ENCODE assay signal across 25 cellular contexts in the genomic region with DNA sequence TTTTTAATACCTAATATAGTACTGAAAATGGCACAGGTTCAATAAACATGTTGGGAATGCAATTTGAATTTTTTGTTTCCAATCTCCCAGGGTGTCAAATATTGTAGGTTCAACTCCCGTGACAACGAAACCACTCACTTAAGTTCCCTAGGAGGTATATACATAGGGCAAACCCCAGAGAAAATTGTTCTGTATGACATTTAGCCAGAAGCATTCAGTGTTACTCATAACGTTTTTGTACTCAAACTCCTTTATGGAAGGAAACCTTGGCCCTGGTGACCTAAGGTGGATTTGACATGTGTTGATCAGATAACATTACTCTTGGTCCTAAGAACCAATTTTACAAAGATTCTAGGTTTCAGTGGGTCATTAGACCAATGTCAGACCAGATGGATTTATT.
"Had no signal": no experiment of that assay in that cellular context is flagged by ENCODE, and none has a peak within 500 bp of the region (broad histone marks: within the 10 kb centered on the region; RNA-seq: fewer than 3 reads in every experiment).

No MANE protein-coding gene starts in this region.

- H3K27ac ChIP-seq: ascending aorta, coronary artery, dorsolateral prefrontal cortex had no signal

- ATAC-seq: activated CD4-positive, alpha-beta T cell treated with anti-CD3 and anti-CD28 coated beads for 36 hours; activated CD8-positive, alpha-beta memory T cell treated with anti-CD3 and anti-CD28 coated beads, Interleukin-2, amount 10 ng/mL, durations not matched to agents 7 days and 5 days; activated CD8-positive, alpha-beta T cell treated with anti-CD3 and anti-CD28 coated beads, Interleukin-2, amount 10 ng/mL, durations not matched to agents 7 days and 5 days; activated naive CD4-positive, alpha-beta T cell treated with anti-CD3 and anti-CD28 coated beads, Interleukin-2, amount 50 U/mL, for 72 hours; activated T-cell treated with anti-CD3 and anti-CD28 coated beads, Interleukin-2, amount 50 U/mL, for 72 hours; esophagus mucosa had no signal

- H3K27me3 ChIP-seq: ascending aorta, dorsolateral prefrontal cortex had no signal

- H3K9me3 ChIP-seq: ascending aorta had no signal

- DNase-seq: activated CD4-positive, alpha-beta memory T cell treated with anti-CD3 and anti-CD28 coated beads for 36 hours; activated CD4-positive, alpha-beta T cell treated with anti-CD3 and anti-CD28 coated beads for 36 hours; activated CD4-positive, alpha-beta T cell treated with anti-CD3 and anti-CD28 coated beads, Interleukin-2, amount 10 ng/mL, durations not matched to agents 24 days and 14 days; activated CD4-positive, CD25-positive, alpha-beta regulatory T cell; activated CD4-positive, CD25-positive, alpha-beta regulatory T cell treated with anti-CD3 and anti-CD28 coated beads, Interleukin-2, amount 50 U/mL, for 72 hours; activated CD8-positive, alpha-beta memory T cell treated with anti-CD3 and anti-CD28 coated beads, Interleukin-2, amount 10 ng/mL, durations not matched to agents 7 days and 5 days; activated CD8-positive, alpha-beta memory T cell treated with anti-CD3 and anti-CD28 coated beads, Interleukin-2, amount 50 U/mL, for 4 hours; activated CD8-positive, alpha-beta T cell treated with anti-CD3 and anti-CD28 coated beads, Interleukin-2, amount 10 ng/mL, durations not matched to agents 7 days and 5 days; activated gamma-delta T cell; activated naive CD4-positive, alpha-beta T cell; activated naive CD4-positive, alpha-beta T cell treated with anti-CD3 and anti-CD28 coated beads, Interleukin-2, amount 10 ng/mL, durations not matched to agents 7 days and 5 days; activated naive CD8-positive, alpha-beta T cell treated with anti-CD3 and anti-CD28 coated beads, Interleukin-2, amount 10 ng/mL, durations not matched to agents 7 days and 5 days; activated T-cell treated with anti-CD3 and anti-CD28 coated beads, Interleukin-2, amount 50 U/mL, for 1 hour; activated T-cell treated with anti-CD3 and anti-CD28 coated beads, Interleukin-2, amount 50 U/mL, for 72 hours; dorsolateral prefrontal cortex; effector memory CD4-positive, alpha-beta T cell; endodermal cell; foreskin fibroblast; glutamatergic neuron; T-helper 2 cell had no signal

- H3K4me1 ChIP-seq: ascending aorta had no signal

- FAIRE-seq: bronchial epithelial cell had no signal

- H3K4me3 ChIP-seq: ascending aorta, coronary artery, dorsolateral prefrontal cortex had no signal
